In genomic region chr11:66051371-66051765, GRCh38 we compare ENCODE assay signal across 9 cellular contexts. TPM values are rescaled to one million over a fixed set of nuclear protein-coding genes. Genes with fewer than 3 reads are reported as not detected.
DNase-seq lines count a peak whose midpoint lies in the region; ATAC-seq, FAIRE-seq and TF ChIP-seq lines count a peak whose summit lies in the region.
"Had no signal": no experiment of that assay in that cellular context is flagged by ENCODE, and none has a peak within 500 bp of the region (broad histone marks: within the 10 kb centered on the region; RNA-seq: fewer than 3 reads in every experiment).

No MANE protein-coding gene starts in this region.

- H3K9me3 ChIP-seq in PC-3 (ENCODE audit: low read length) (no peaks in the 10 kb centered on the region), trophoblast cell (ENCODE audit: insufficient read depth, low read depth, low read length) (no peaks in the 10 kb centered on the region)

- peak overlapping the region; percentile 54 for H4K12ac ChIP-seq in trophoblast cell (ENCODE audit: low read depth, low read length)

- no peak overlapping the region for H2BK12ac ChIP-seq in trophoblast cell (ENCODE audit: low read length)

- H3K4me3 ChIP-seq in PC-3 (ENCODE audit: low read length) (peak overlapping the region; percentile 93), trophoblast cell (ENCODE audit: low read depth, low read length) (peak overlapping the region; percentile 59)

- H3K27ac ChIP-seq in PC-3 (ENCODE audit: low read length), result peak overlapping the region; percentile 49
- peak overlapping the region; percentile 82 for H3K27ac ChIP-seq in epithelial cell of prostate
- peak overlapping the region; percentile 93 for H3K27ac ChIP-seq in trophoblast cell (ENCODE audit: low read depth, low read length)

- peak overlapping the region; percentile 35 for H3K4ac ChIP-seq in trophoblast cell (ENCODE audit: low read depth, low read length)

- H3K36me3 ChIP-seq in PC-3 (ENCODE audit: low read depth, low read length) (peaks cover 18% of the 10 kb centered on the region), trophoblast cell (ENCODE audit: control insufficient read depth in 1 of 2, insufficient read depth in 2 of 2, low read length in 2 of 2) (peaks cover 11 to 13% of the 10 kb centered on the region in 2 experiments)

- intact Hi-C loops in PC-3 (cut with micrococcal nuclease), result no loop called here

- no peaks in the 10 kb centered on the region for H3F3A ChIP-seq in PC-3 (ENCODE audit: low read length, unreplicated experiment)

- FAIRE-seq in H54 (lab: Jason Lieb, UNC), result no peak

- H3K9me2 ChIP-seq in PC-3 (replicated peaks; ENCODE audit: low read length), result no peaks in the 10 kb centered on the region

- H3K27me3 ChIP-seq in PC-3 (ENCODE audit: low read length) (no peaks in the 10 kb centered on the region), trophoblast cell (ENCODE audit: insufficient read depth, low read length) (no peaks in the 10 kb centered on the region)

- H3K4me1 ChIP-seq in PC-3 (ENCODE audit: insufficient read depth, low read length) (peaks cover 18% of the 10 kb centered on the region), trophoblast cell (ENCODE audit: control insufficient read depth in 1 of 2, insufficient read depth in 2 of 2, low read length in 2 of 2) (peaks cover 8 to 13% of the 10 kb centered on the region in 2 experiments)

- BruUV-seq in PC-3 (replicated peaks; lab: Mats Ljungman, UMichigan), result TSS peak; percentile 98

- no peak overlapping the region for H2AK5ac ChIP-seq in trophoblast cell (ENCODE audit: low read length)

- H3K14ac ChIP-seq in trophoblast cell (ENCODE audit: low read length), result peak overlapping the region; percentile 48

- peak overlapping the region; percentile 58 for H2BK5ac ChIP-seq in trophoblast cell (ENCODE audit: low read depth, low read length, poor library complexity)

- peak overlapping the region; percentile 71 for H4K91ac ChIP-seq in trophoblast cell (ENCODE audit: low read depth, low read length)

- H3K9ac ChIP-seq in PC-3 (ENCODE audit: low read length) (peak overlapping the region; percentile 77), trophoblast cell (ENCODE audit: low read length) (peak overlapping the region; percentile 74)

- H3K23ac ChIP-seq in trophoblast cell (ENCODE audit: low read length), result no peak overlapping the region

- H4K20me1 ChIP-seq in PC-3 (ENCODE audit: low read length), result no peaks in the 10 kb centered on the region

- DNase-seq in DMS79 (lab: John Stamatoyannopoulos, UW) (peak; percentile 63), PC-3 (no peak), epithelial cell of prostate (ENCODE audit: low read depth, low spot score) (no peak), trophoblast cell (peak in 1 of 2 donors; percentile 17), H54 (ENCODE audit: insufficient read length, low spot score) (no peak), NCI-H69 (lab: John Stamatoyannopoulos, UW) (no peak), DMS 273 treated with DMSO at 0.1 percent for 48 hours (lab: John Stamatoyannopoulos, UW) (no peak)
- no peak for DNase-seq in activated CD4-positive, alpha-beta T cell treated with anti-CD3 and anti-CD28 coated beads for 4 hours

- no peak for TF ChIP-seq CTCF in PC-3 (conservative IDR thresholded peaks at IDR 0.05; ENCODE audit: low read depth, low read length)

- WGBS in trophoblast cell (ENCODE audit: extremely low coverage, insufficient coverage, insufficient read length), result no CpG with 5 or more reads among the region's 12 CpGs

- H2AFZ ChIP-seq in PC-3 (ENCODE audit: low read length) (peak overlapping the region; percentile 76), trophoblast cell (ENCODE audit: insufficient read depth, low read length, poor library complexity) (peak overlapping the region; percentile 28)

- H3K79me2 ChIP-seq in PC-3 (ENCODE audit: low read length), result peaks cover 37% of the 10 kb centered on the region
- peaks cover 13% of the 10 kb centered on the region for H3K79me2 ChIP-seq in trophoblast cell (ENCODE audit: control insufficient read depth, insufficient read depth, low read length, poor library complexity)

- ATAC-seq in PC-3, result no peak

- H2BK120ac ChIP-seq in trophoblast cell (ENCODE audit: insufficient read depth, low read length, poor library complexity), result peak overlapping the region; percentile 45

- POLR2A ChIA-PET in PC-3 (lab: Charles Lee; ENCODE audit: unreplicated experiment), result interaction anchor here (0.6 kb wide), 2 partner anchors 332 to 379 kb away, joined by 3 to 16 read pairs; no protein-coding TSS in a partner anchor

- peaks cover 9% of the 10 kb centered on the region for H3K79me1 ChIP-seq in trophoblast cell (ENCODE audit: low read length)

- CTCF ChIA-PET in PC-3 (lab: Charles Lee), result interaction anchor here (0.7 kb wide), 1 partner anchor 208 kb away, joined by 3 read pairs; no protein-coding TSS in a partner anchor

- peak overlapping the region; percentile 67 for H4K8ac ChIP-seq in trophoblast cell (ENCODE audit: low read depth, low read length)

- peak overlapping the region; percentile 85 for H3K4me2 ChIP-seq in PC-3 (ENCODE audit: low read length)
- peak overlapping the region; percentile 68 for H3K4me2 ChIP-seq in trophoblast cell (ENCODE audit: low read length)

- H3K18ac ChIP-seq in trophoblast cell (ENCODE audit: low read length), result peak overlapping the region; percentile 23

- TF ChIP-seq POLR2A in H54 (IDR thresholded peaks at IDR 0.05; ENCODE audit: low read depth, low read length), result no peak

RNA-seq across cellular contexts. Expression of gene SF3B2, which starts 0.8 kb away (rescaled TPM):
- total RNA-seq in PC-3 (2014; rRNA removed), result 241 and 318 TPM in 2 replicates
- 157 and 158 TPM in 2 replicates for polyA plus RNA-seq in trophoblast cell (2013)

RNA-seq across cellular contexts. Expression of gene GAL3ST3, which starts 2.4 kb away (rescaled TPM):
- total RNA-seq in PC-3 (2014; rRNA removed), result not detected in 2 replicates
- 0.12 TPM in 2 replicates for polyA plus RNA-seq in trophoblast cell (2013)

RNA-seq across cellular contexts. Expression of gene PACS1, which starts 18.7 kb away (rescaled TPM):
- 28.7 and 31.5 TPM in 2 replicates for total RNA-seq in PC-3 (2014; rRNA removed)
- 63.7 and 65.0 TPM in 2 replicates for polyA plus RNA-seq in trophoblast cell (2013)

RNA-seq across cellular contexts. Expression of gene CATSPER1, which starts 25.1 kb away (rescaled TPM):
- 0.17 and 1.1 TPM in 2 replicates for total RNA-seq in PC-3 (2014; rRNA removed)
- 0.04 TPM in 1 of 2 replicates, not detected in the other for polyA plus RNA-seq in trophoblast cell (2013)

RNA-seq across cellular contexts. Expression of gene CST6, which starts 39.6 kb away (rescaled TPM):
- total RNA-seq in PC-3 (2014; rRNA removed), result 74.5 and 84.2 TPM in 2 replicates
- 15.1 and 18.1 TPM in 2 replicates for polyA plus RNA-seq in trophoblast cell (2013)
- total RNA-seq: subcutaneous adipose tissue had no signal
